In genomic region chr12:131141483-131141882, GRCh38 we compare ENCODE assay signal across 21 cellular contexts.
"Had no signal": no experiment of that assay in that cellular context is flagged by ENCODE, and none has a peak within 500 bp of the region (broad histone marks: within the 10 kb centered on the region; RNA-seq: fewer than 3 reads in every experiment).

No MANE protein-coding gene starts in this region.

- H3K27me3 ChIP-seq: ascending aorta, gastrocnemius medialis, right lobe of liver, tibial nerve had no signal

- H3K9me3 ChIP-seq: ascending aorta, esophagus squamous epithelium, gastrocnemius medialis, right lobe of liver, tibial nerve had no signal

- H3K4me1 ChIP-seq: ascending aorta, esophagus squamous epithelium, gastrocnemius medialis, parathyroid adenoma, right lobe of liver had no signal

- ATAC-seq: activated naive CD4-positive, alpha-beta T cell treated with anti-CD3 and anti-CD28 coated beads, Interleukin-2, amount 50 U/mL, for 72 hours; gastrocnemius medialis; left ventricle myocardium superior; natural killer cell; right lobe of liver; stimulated activated effector memory CD8-positive, alpha-beta T cell treated with anti-CD3 and anti-CD28 coated beads, Interleukin-12 subunit alpha, Interleukin-12 subunit beta, amount 100 ng/mL, for 72 hours; stimulated activated naive CD8-positive, alpha-beta T cell treated with anti-CD3 and anti-CD28 coated beads, Interleukin-15, amount 100 ng/mL, for 72 hours had no signal

- DNase-seq: central memory CD4-positive, alpha-beta T cell; dermis blood vessel endothelial cell; effector memory CD4-positive, alpha-beta T cell; esophagus squamous epithelium; gastrocnemius medialis; hippocampal formation; left ventricle myocardium superior; mammary epithelial cell; natural killer cell; nucleus accumbens; small intestine; stimulated activated CD4-positive, alpha-beta T cell treated with anti-CD3 and anti-CD28 coated beads, Interleukin-2, amount 100 ng/mL, for 24 hours; stimulated activated naive CD8-positive, alpha-beta T cell treated with anti-CD3 and anti-CD28 coated beads, Interleukin-15, amount 100 ng/mL, for 72 hours; T-helper 9 cell had no signal

- H3K4me3 ChIP-seq: ascending aorta, esophagus squamous epithelium, gastrocnemius medialis, right lobe of liver, tibial nerve had no signal

- H3K27ac ChIP-seq: ascending aorta, esophagus squamous epithelium, gastrocnemius medialis, parathyroid adenoma, right lobe of liver, tibial nerve had no signal

- H3K36me3 ChIP-seq: ascending aorta, esophagus squamous epithelium, gastrocnemius medialis, right lobe of liver had no signal

- FAIRE-seq: endothelial cell of umbilical vein, small intestine had no signal
